12 cellular contexts compared by ENCODE assay signal in genomic region chr13:100534147-100534818, GRCh38.
"Had no signal": no experiment of that assay in that cellular context is flagged by ENCODE, and none has a peak within 500 bp of the region (broad histone marks: within the 10 kb centered on the region; RNA-seq: fewer than 3 reads in every experiment).

No MANE protein-coding gene starts in this region.

- H3K4me1 ChIP-seq: breast epithelium, esophagus muscularis mucosa, thyroid gland had no signal

- DNase-seq: activated naive CD8-positive, alpha-beta T cell treated with anti-CD3 and anti-CD28 coated beads, Interleukin-2, amount 10 ng/mL, durations not matched to agents 7 days and 5 days; activated T-cell treated with anti-CD3 and anti-CD28 coated beads, Interleukin-2, amount 50 U/mL, for 72 hours; anterior cingulate cortex; small intestine; thyroid gland had no signal

- H3K4me1 Mint-ChIP-seq: memory B cell had no signal

- H3K27me3 Mint-ChIP-seq: activated naive CD8-positive, alpha-beta T cell treated with anti-CD3 and anti-CD28 coated beads, Interleukin-2, amount 10 ng/mL, durations not matched to agents 7 days and 5 days; memory B cell; natural killer cell treated with Interleukin-12 subunit alpha and Interleukin-12 subunit beta and Interleukin-15 and Interleukin-18, amount 100 ng/mL, for 72 hours had no signal

- H3K27me3 ChIP-seq: breast epithelium, esophagus muscularis mucosa, thyroid gland, vagina had no signal

- H3K27ac ChIP-seq: breast epithelium, esophagus muscularis mucosa, thyroid gland, vagina had no signal

- H3K27ac Mint-ChIP-seq: activated naive CD8-positive, alpha-beta T cell treated with anti-CD3 and anti-CD28 coated beads, Interleukin-2, amount 10 ng/mL, durations not matched to agents 7 days and 5 days; activated T-cell treated with anti-CD3 and anti-CD28 coated beads, Interleukin-2, amount 50 U/mL, for 72 hours; memory B cell; natural killer cell treated with Interleukin-12 subunit alpha and Interleukin-12 subunit beta and Interleukin-15 and Interleukin-18, amount 100 ng/mL, for 72 hours had no signal

- H3K4me3 ChIP-seq: breast epithelium, esophagus muscularis mucosa, thyroid gland, vagina had no signal

- ATAC-seq: activated CD4-positive, CD25-positive, alpha-beta regulatory T cell treated with anti-CD3 and anti-CD28 coated beads, Interleukin-2, amount 50 U/mL, for 24 hours; activated T-cell treated with anti-CD3 and anti-CD28 coated beads, Interleukin-2, amount 50 U/mL, for 72 hours had no signal

- H3K36me3 Mint-ChIP-seq: activated naive CD8-positive, alpha-beta T cell treated with anti-CD3 and anti-CD28 coated beads, Interleukin-2, amount 10 ng/mL, durations not matched to agents 7 days and 5 days; natural killer cell treated with Interleukin-12 subunit alpha and Interleukin-12 subunit beta and Interleukin-15 and Interleukin-18, amount 100 ng/mL, for 72 hours; stimulated activated effector memory CD8-positive, alpha-beta T cell treated with anti-CD3 and anti-CD28 coated beads, Interleukin-12 subunit alpha, Interleukin-12 subunit beta, amount 100 ng/mL, for 72 hours had no signal

- H3K9me3 ChIP-seq: breast epithelium, esophagus muscularis mucosa, thyroid gland, vagina had no signal

- H3K4me3 Mint-ChIP-seq: activated naive CD8-positive, alpha-beta T cell treated with anti-CD3 and anti-CD28 coated beads, Interleukin-2, amount 10 ng/mL, durations not matched to agents 7 days and 5 days; activated T-cell treated with anti-CD3 and anti-CD28 coated beads, Interleukin-2, amount 50 U/mL, for 72 hours; memory B cell; natural killer cell treated with Interleukin-12 subunit alpha and Interleukin-12 subunit beta and Interleukin-15 and Interleukin-18, amount 100 ng/mL, for 72 hours; stimulated activated effector memory CD8-positive, alpha-beta T cell treated with anti-CD3 and anti-CD28 coated beads, Interleukin-12 subunit alpha, Interleukin-12 subunit beta, amount 100 ng/mL, for 72 hours had no signal

- H3K36me3 ChIP-seq: breast epithelium, vagina had no signal

- H3K9me3 Mint-ChIP-seq: activated naive CD8-positive, alpha-beta T cell treated with anti-CD3 and anti-CD28 coated beads, Interleukin-2, amount 10 ng/mL, durations not matched to agents 7 days and 5 days; activated T-cell treated with anti-CD3 and anti-CD28 coated beads, Interleukin-2, amount 50 U/mL, for 72 hours; memory B cell; natural killer cell treated with Interleukin-12 subunit alpha and Interleukin-12 subunit beta and Interleukin-15 and Interleukin-18, amount 100 ng/mL, for 72 hours; stimulated activated effector memory CD8-positive, alpha-beta T cell treated with anti-CD3 and anti-CD28 coated beads, Interleukin-12 subunit alpha, Interleukin-12 subunit beta, amount 100 ng/mL, for 72 hours had no signal
